Comparison of ENCODE assay signal across 10 cellular contexts in the genomic region with DNA sequence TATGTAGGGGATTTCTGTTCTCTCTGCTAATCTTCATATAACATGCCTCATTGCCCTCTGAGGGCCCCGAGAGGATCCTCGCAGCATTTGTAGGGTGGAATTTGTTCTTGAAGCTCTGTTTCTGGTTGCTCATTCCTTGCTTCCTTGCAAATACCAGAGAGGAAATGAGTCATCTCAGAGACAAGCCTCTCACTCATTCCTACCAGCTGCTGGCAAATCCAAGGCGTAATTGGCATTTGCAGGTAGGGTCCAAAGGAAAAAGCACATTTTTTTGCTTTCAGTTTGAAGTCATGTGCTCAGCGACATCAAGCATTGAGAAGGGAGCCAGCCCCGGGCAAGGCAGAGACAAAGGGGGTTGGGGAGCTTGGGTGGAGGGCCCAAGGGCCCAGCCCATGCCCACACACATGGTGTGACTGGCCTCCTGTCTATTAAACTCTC.
DNase-seq lines count a peak whose midpoint lies in the region; ATAC-seq and TF ChIP-seq lines count a peak whose summit lies in the region.
"Had no signal": no experiment of that assay in that cellular context is flagged by ENCODE, and none has a peak within 500 bp of the region (broad histone marks: within the 10 kb centered on the region; RNA-seq: fewer than 3 reads in every experiment).

No MANE protein-coding gene starts in this region.

- TF ChIP-seq CTCF in MM.1S (IDR thresholded peaks at IDR 0.05; ENCODE audit: low read length): no peak

- no peak overlapping the region for H2AFZ ChIP-seq in MM.1S (ENCODE audit: low read length)

- no peak for ATAC-seq in HG03342 (IDR thresholded peaks at IDR 0.05; ENCODE audit: unreplicated experiment)

- no peak overlapping the region for H3K9ac ChIP-seq in MM.1S (ENCODE audit: low read length)

- H3K79me2 ChIP-seq in MM.1S (ENCODE audit: low read length): no peaks in the 10 kb centered on the region

- H3K9me2 ChIP-seq in MM.1S (replicated peaks; ENCODE audit: insufficient read depth, low read length): no peaks in the 10 kb centered on the region

- H3K27me3 ChIP-seq in MM.1S (replicated peaks; ENCODE audit: insufficient read depth, low read length): no peaks in the 10 kb centered on the region
- H3K27me3 ChIP-seq: pancreas had no signal

- H3K4me2 ChIP-seq in MM.1S (ENCODE audit: low read depth, low read length): no peak overlapping the region

- DNase-seq in DMS53 (lab: John Stamatoyannopoulos, UW) (peak; percentile 65), NCI-H2171 (lab: John Stamatoyannopoulos, UW) (peak; percentile 24), epidermal melanocyte (ENCODE audit: insufficient read length, low spot score) (peak; percentile 28), non-pigmented ciliary epithelial cell (ENCODE audit: low read depth) (peak; percentile 88), MM.1S (no peak), NCI-H748 treated with DMSO at 0.1 percent for 48 hours (lab: John Stamatoyannopoulos, UW) (no peak), NCI-H510A treated with DMSO at 0.1 percent for 48 hours (lab: John Stamatoyannopoulos, UW) (no peak)
- DNase-seq: pancreas, T-helper 2 cell had no signal

- H3K4me1 ChIP-seq in MM.1S (ENCODE audit: low read length): no peaks in the 10 kb centered on the region
- H3K4me1 ChIP-seq: pancreas had no signal

- no peaks in the 10 kb centered on the region for H4K20me1 ChIP-seq in MM.1S (ENCODE audit: insufficient read depth, low read length)

- no peaks in the 10 kb centered on the region for H3F3A ChIP-seq in MM.1S (ENCODE audit: insufficient read depth, low read length)

- no peak overlapping the region for H3K27ac ChIP-seq in MM.1S (ENCODE audit: low read length)
- H3K27ac ChIP-seq: pancreas had no signal

- no peak overlapping the region for H3K4me3 ChIP-seq in MM.1S (ENCODE audit: low read length)
- H3K4me3 ChIP-seq: pancreas had no signal

- no peaks in the 10 kb centered on the region for H3K36me3 ChIP-seq in MM.1S (replicated peaks; ENCODE audit: insufficient read depth, low read length)
- H3K36me3 ChIP-seq: pancreas had no signal

- H3K9me3 ChIP-seq in MM.1S (replicated peaks; ENCODE audit: insufficient read depth, low read length): no peaks in the 10 kb centered on the region
- H3K9me3 ChIP-seq: pancreas had no signal

Comparison
In these comparisons a context has a peak if more than half of its experiments do, and no peak if none do; other contexts are left out.
1. DNase-seq: peak in DMS53 (single experiment), NCI-H2171 (single experiment), epidermal melanocyte (single experiment) and non-pigmented ciliary epithelial cell (single experiment); none in MM.1S (single experiment), NCI-H748 treated with DMSO at 0.1 percent for 48 hours (single experiment) and NCI-H510A treated with DMSO at 0.1 percent for 48 hours (single experiment).